Comparison of ENCODE assay signal across 21 cellular contexts in the genomic region with DNA sequence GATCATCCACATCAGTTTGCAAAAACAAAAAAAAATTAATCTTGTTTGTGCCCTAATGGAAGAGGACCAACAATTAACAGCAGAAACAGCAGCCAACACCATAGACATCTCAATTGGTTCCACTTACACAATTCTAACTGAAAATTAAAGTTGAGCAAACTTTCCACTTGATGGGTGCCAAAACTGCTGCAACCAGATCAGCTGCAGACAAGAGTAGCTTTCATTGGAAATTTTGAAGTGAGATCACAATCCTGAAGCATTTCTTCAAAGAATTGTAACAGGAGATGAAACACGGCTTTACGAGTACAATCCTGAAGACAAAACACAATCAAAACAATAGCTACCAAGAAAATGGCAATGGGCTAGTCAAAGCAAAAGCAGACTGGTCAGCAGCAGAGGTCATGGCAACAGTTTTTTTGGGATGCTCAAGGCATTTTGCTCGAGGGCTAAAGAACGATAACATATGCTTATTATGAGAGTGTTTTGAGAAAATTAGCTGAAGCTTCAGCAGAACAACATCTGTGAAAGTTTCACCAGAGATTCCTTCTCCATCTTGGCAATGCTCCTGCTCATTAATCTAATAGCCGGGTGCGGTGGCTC. TPM values are rescaled to one million over a fixed set of nuclear protein-coding genes. Genes with fewer than 3 reads are reported as not detected.
DNase-seq lines count a peak whose midpoint lies in the region; ATAC-seq, FAIRE-seq and TF ChIP-seq lines count a peak whose summit lies in the region.
"Had no signal": no experiment of that assay in that cellular context is flagged by ENCODE, and none has a peak within 500 bp of the region (broad histone marks: within the 10 kb centered on the region; RNA-seq: fewer than 3 reads in every experiment).

No MANE protein-coding gene starts in this region.

- POLR2A ChIA-PET in endothelial cell of umbilical vein (lab: Charles Lee) = no interaction called here
- POLR2A ChIA-PET in activated CD8-positive, alpha-beta T cell treated with anti-CD3 and anti-CD28 coated beads, Interleukin-2, amount 10 ng/mL, durations not matched to agents 7 days and 5 days (lab: Charles Lee) = no interaction called here

- no peak overlapping the region for H3K4me3 Mint-ChIP-seq in activated CD8-positive, alpha-beta T cell treated with anti-CD3 and anti-CD28 coated beads, Interleukin-2, amount 10 ng/mL, durations not matched to agents 7 days and 5 days
- H3K4me3 Mint-ChIP-seq: HFFc6 had no signal

- CTCF ChIA-PET in endothelial cell of umbilical vein (lab: Charles Lee) = interaction anchor here (0.8 to 1.2 kb wide), 2 partner anchors 9 to 10 kb away, joined by 3 to 5 read pairs; no protein-coding TSS in a partner anchor
- CTCF ChIA-PET in activated CD8-positive, alpha-beta T cell treated with anti-CD3 and anti-CD28 coated beads, Interleukin-2, amount 10 ng/mL, durations not matched to agents 7 days and 5 days (lab: Charles Lee) = interaction anchor here (1.5 kb wide), 1 partner anchor 16 kb away, joined by 4 read pairs; a partner anchor contains a TSS

- intact Hi-C loops in endothelial cell of umbilical vein (cut with micrococcal nuclease) = no loop called here
- intact Hi-C loops in mucosa of descending colon (cut with DNase I, micrococcal nuclease) = no loop called here

- H4K20me1 ChIP-seq in endothelial cell of umbilical vein (replicated peaks; ENCODE audit: control insufficient read depth, extremely low read depth, insufficient read depth, low read length) = no peaks in the 10 kb centered on the region

- peak; percentile 24 for DNase-seq in DMS 273 (lab: John Stamatoyannopoulos, UW; ENCODE audit: unreplicated experiment)
- DNase-seq in DMS 273 treated with DMSO at 0.1 percent for 48 hours (lab: John Stamatoyannopoulos, UW) = no peak
- DNase-seq in HL-60 (ENCODE audit: low read depth in 1 of 2, low spot score in 1 of 2) = peak; percentile 39 to 66
- no peak for DNase-seq in endothelial cell of umbilical vein (ENCODE audit: low read depth, low spot score)
- DNase-seq in activated CD8-positive, alpha-beta T cell treated with anti-CD3 and anti-CD28 coated beads, Interleukin-2, amount 10 ng/mL, durations not matched to agents 7 days and 5 days = no peak
- DNase-seq in HTR-8/SVneo (ENCODE audit: insufficient read length, low spot score) = no peak
- no peak for DNase-seq in C1 segment of cervical spinal cord (lab: John Stamatoyannopoulos, UW)
- DNase-seq in mucosa of descending colon = no peak
- DNase-seq: DND-41; H7; HFFc6; NCI-H1105; NCI-H2081; NCI-H2171 treated with DMSO at 0.1 percent for 48 hours; NCI-H446 treated with DMSO at 0.1 percent for 48 hours; NK-92 treated with Interleukin-12 subunit alpha and Interleukin-12 subunit beta, amount 100 ng/mL, for 24 hours; SW 1271 had no signal

- no peak for ATAC-seq in activated CD8-positive, alpha-beta T cell treated with anti-CD3 and anti-CD28 coated beads, Interleukin-2, amount 10 ng/mL, durations not matched to agents 7 days and 5 days
- no peak for ATAC-seq in mucosa of descending colon
- ATAC-seq: Right ventricle myocardium inferior had no signal

- H3K27me3 ChIP-seq in HL-60 (ENCODE audit: insufficient read depth, poor library complexity, severe bottlenecking) = no peaks in the 10 kb centered on the region
- H3K27me3 ChIP-seq in endothelial cell of umbilical vein (ENCODE audit: control insufficient read depth in 2 of 2, insufficient read depth in 2 of 2, low read length in 2 of 2) = peaks cover 0 to 10% of the 10 kb centered on the region in 2 experiments
- H3K27me3 ChIP-seq: BLaER1 treated with 17β-estradiol and CSF1 and Interleukin-3, amounts not matched to agents 10 nM and 100 nM had no signal

- H3K36me3 ChIP-seq in endothelial cell of umbilical vein (ENCODE audit: control insufficient read depth in 2 of 2, extremely low read depth in 1 of 2, insufficient read depth in 2 of 2, low read length in 2 of 2) = no peaks in the 10 kb centered on the region
- no peaks in the 10 kb centered on the region for H3K36me3 ChIP-seq in mucosa of descending colon (ENCODE audit: low read depth)
- H3K36me3 ChIP-seq: BLaER1 treated with 17β-estradiol and CSF1 and Interleukin-3, amounts not matched to agents 10 nM and 100 nM had no signal

- peaks cover 11% of the 10 kb centered on the region for H3K27me3 Mint-ChIP-seq in activated CD8-positive, alpha-beta T cell treated with anti-CD3 and anti-CD28 coated beads, Interleukin-2, amount 10 ng/mL, durations not matched to agents 7 days and 5 days (ENCODE audit: low read depth)

- H3K27ac ChIP-seq in HL-60 (replicated peaks) (peak overlapping the region; percentile 69), endothelial cell of umbilical vein (ENCODE audit: insufficient read depth, low read depth, low read length) (no peak overlapping the region)
- H3K27ac ChIP-seq: 22Rv1; BLaER1 treated with 17β-estradiol and CSF1 and Interleukin-3, amounts not matched to agents 10 nM and 100 nM had no signal

- H3K9me3 ChIP-seq in endothelial cell of umbilical vein (replicated peaks; ENCODE audit: control insufficient read depth, insufficient read depth, low read length) (no peaks in the 10 kb centered on the region), mucosa of descending colon (no peaks in the 10 kb centered on the region)
- H3K9me3 ChIP-seq: BLaER1 treated with 17β-estradiol and CSF1 and Interleukin-3, amounts not matched to agents 10 nM and 100 nM had no signal

- BruUV-seq in endothelial cell of umbilical vein (replicated peaks; lab: Mats Ljungman, UMichigan) = no TSS peak

- H3K9me1 ChIP-seq in endothelial cell of umbilical vein (replicated peaks; ENCODE audit: control insufficient read depth, extremely low read depth, insufficient read depth, low read length) = no peaks in the 10 kb centered on the region

- no peak overlapping the region for H3K9ac ChIP-seq in endothelial cell of umbilical vein (replicated peaks; ENCODE audit: extremely low read depth, insufficient read depth, low read length)
- H3K9ac ChIP-seq: BLaER1 treated with 17β-estradiol and CSF1 and Interleukin-3, amounts not matched to agents 10 nM and 100 nM had no signal

- H3K36me3 Mint-ChIP-seq in activated CD8-positive, alpha-beta T cell treated with anti-CD3 and anti-CD28 coated beads, Interleukin-2, amount 10 ng/mL, durations not matched to agents 7 days and 5 days (ENCODE audit: low read depth) = no peaks in the 10 kb centered on the region

- no peaks in the 10 kb centered on the region for H3K9me3 Mint-ChIP-seq in activated CD8-positive, alpha-beta T cell treated with anti-CD3 and anti-CD28 coated beads, Interleukin-2, amount 10 ng/mL, durations not matched to agents 7 days and 5 days (ENCODE audit: insufficient read depth)
- H3K9me3 Mint-ChIP-seq: HFFc6 had no signal

- H3K79me2 ChIP-seq in endothelial cell of umbilical vein (ENCODE audit: control insufficient read depth, insufficient read depth, low read length) = peaks cover 9% of the 10 kb centered on the region

- TF ChIP-seq POLR2A in endothelial cell of umbilical vein (IDR thresholded peaks at IDR 0.05; ENCODE audit: low read depth, low read length) = no peak

- TF ChIP-seq CTCF in HL-60 (IDR thresholded peaks at IDR 0.05; ENCODE audit: insufficient read depth, low read length) (no peak), endothelial cell of umbilical vein (IDR thresholded peaks at IDR 0.05; ENCODE audit: extremely low read depth in 1 of 2, insufficient read depth in 1 of 2, low read depth in 1 of 2, low read length in 2 of 2) (no peak), mucosa of descending colon (IDR thresholded peaks at IDR 0.05) (no peak)

- H2AFZ ChIP-seq in endothelial cell of umbilical vein (ENCODE audit: low read depth, low read length) = no peak overlapping the region

- peaks cover 5% of the 10 kb centered on the region for H3K4me1 ChIP-seq in endothelial cell of umbilical vein (ENCODE audit: control insufficient read depth, extremely low read depth, insufficient read depth, low read length)
- no peaks in the 10 kb centered on the region for H3K4me1 ChIP-seq in mucosa of descending colon (ENCODE audit: low read depth)

- dilution Hi-C loops in endothelial cell of umbilical vein (cut with MboI; ENCODE audit: extremely low pct_ligation_motif_present, low sequenced_read_pairs) = no loop called here

- H3K4me3 ChIP-seq in HL-60 (replicated peaks; ENCODE audit: insufficient read depth, low read length) (no peak overlapping the region), endothelial cell of umbilical vein (replicated peaks in 1 of 3; ENCODE audit: insufficient read depth in 1 of 3, low read depth in 1 of 3, low read length in 3 of 3) (no peak overlapping the region), mucosa of descending colon (no peak overlapping the region)
- H3K4me3 ChIP-seq: BLaER1 treated with 17β-estradiol and CSF1 and Interleukin-3, amounts not matched to agents 10 nM and 100 nM had no signal

- H3K4me2 ChIP-seq in endothelial cell of umbilical vein (ENCODE audit: insufficient read depth, low read length) = no peak overlapping the region
- H3K4me2 ChIP-seq: BLaER1 treated with 17β-estradiol and CSF1 and Interleukin-3, amounts not matched to agents 10 nM and 100 nM had no signal

- H3K27ac Mint-ChIP-seq in activated CD8-positive, alpha-beta T cell treated with anti-CD3 and anti-CD28 coated beads, Interleukin-2, amount 10 ng/mL, durations not matched to agents 7 days and 5 days = no peak overlapping the region
- H3K27ac Mint-ChIP-seq: HFFc6 had no signal

- H3K4me1 Mint-ChIP-seq in activated CD8-positive, alpha-beta T cell treated with anti-CD3 and anti-CD28 coated beads, Interleukin-2, amount 10 ng/mL, durations not matched to agents 7 days and 5 days (ENCODE audit: low read depth) = peaks cover 6% of the 10 kb centered on the region

- FAIRE-seq in endothelial cell of umbilical vein (lab: Jason Lieb, UNC) = peak; percentile 42
- FAIRE-seq in HTR-8/SVneo (lab: Jason Lieb, UNC) = no peak
- FAIRE-seq: RCC 7860 had no signal

RNA-seq across cellular contexts. Expression of a gene that starts 4.1 kb away (rescaled TPM):
- total RNA-seq in endothelial cell of umbilical vein = 14.9 and 17.7 TPM in 2 replicates
- 6.3 and 7.4 TPM in 2 replicates for polyA plus RNA-seq in endothelial cell of umbilical vein
- 6.0 and 6.6 TPM in 2 replicates for polyA plus RNA-seq in endothelial cell of umbilical vein (2011; cell fraction: cytosol; rRNA removed)
- polyA plus RNA-seq in endothelial cell of umbilical vein (2011; cell fraction: nucleus; rRNA removed) = 15.5 and 16.3 TPM in 2 replicates
- 7.0 and 8.8 TPM in 2 replicates for polyA plus RNA-seq in endothelial cell of umbilical vein (2012)
- 42.4 and 96.0 TPM in 2 replicates for polyA minus RNA-seq in endothelial cell of umbilical vein
- polyA minus RNA-seq in endothelial cell of umbilical vein (2011; cell fraction: cytosol; rRNA and poly(A)+ RNA removed) = 52.9 TPM
- polyA minus RNA-seq in endothelial cell of umbilical vein (2011; cell fraction: nucleus; rRNA and poly(A)+ RNA removed) = 47.4 and 51.6 TPM in 2 replicates
- 10 to 100 TPM; 19.4 to 19.7 TPM for total RNA-seq in activated CD8-positive, alpha-beta T cell treated with anti-CD3 and anti-CD28 coated beads, Interleukin-2, amount 10 ng/mL, durations not matched to agents 7 days and 5 days
- 10 to 100 TPM; 14.2 to 18.9 (median 16.1) TPM for total RNA-seq in mucosa of descending colon

RNA-seq across cellular contexts. Expression of a gene that starts 16.9 kb away (rescaled TPM):
- 139 and 154 TPM in 2 replicates for total RNA-seq in endothelial cell of umbilical vein
- 11.5 and 16.9 TPM in 2 replicates for polyA plus RNA-seq in endothelial cell of umbilical vein
- 18.6 and 19.2 TPM in 2 replicates for polyA plus RNA-seq in endothelial cell of umbilical vein (2011; cell fraction: cytosol; rRNA removed)
- polyA plus RNA-seq in endothelial cell of umbilical vein (2011; cell fraction: nucleus; rRNA removed) = 73.0 and 84.7 TPM in 2 replicates
- polyA plus RNA-seq in endothelial cell of umbilical vein (2012) = 81.3 and 120 TPM in 2 replicates
- 76.0 and 87.2 TPM in 2 replicates for polyA minus RNA-seq in endothelial cell of umbilical vein
- polyA minus RNA-seq in endothelial cell of umbilical vein (2011; cell fraction: cytosol; rRNA and poly(A)+ RNA removed) = 21.7 TPM
- 45.9 and 66.9 TPM in 2 replicates for polyA minus RNA-seq in endothelial cell of umbilical vein (2011; cell fraction: nucleus; rRNA and poly(A)+ RNA removed)
- 10 to 100 TPM; 90.3 to 98.5 TPM for total RNA-seq in activated CD8-positive, alpha-beta T cell treated with anti-CD3 and anti-CD28 coated beads, Interleukin-2, amount 10 ng/mL, durations not matched to agents 7 days and 5 days
- 100 to 1,000 TPM in 1 of 3 donors, 10 to 100 TPM in 2; 73.4 to 105 (median 74.3) TPM for total RNA-seq in mucosa of descending colon

Comparison
In these comparisons a context has a peak if more than half of its experiments do, and no peak if none do; other contexts are left out.
1. DNase-seq: peak in DMS 273 (single experiment) and HL-60 (2 of 2); none in DMS 273 treated with DMSO at 0.1 percent for 48 hours (single experiment), endothelial cell of umbilical vein (single experiment), activated CD8-positive, alpha-beta T cell treated with anti-CD3 and anti-CD28 coated beads, Interleukin-2, amount 10 ng/mL, durations not matched to agents 7 days and 5 days (single experiment), HTR-8/SVneo (single experiment), C1 segment of cervical spinal cord (0 of 14) and mucosa of descending colon (0 of 3).